ENCODE assay signal across 1 cellular context in genomic region chr10:91605968-91606367, GRCh38.
TF ChIP-seq lines count a peak whose summit lies in the region.

No MANE protein-coding gene starts in this region.

TF ChIP-seq in GM23338, 12 proteins besides CTCF, POLR2A, EP300 and RAD21 (continued from another document):
- TF ChIP-seq ZNF462 (CRISPR knock-in tag; IDR thresholded peaks at IDR 0.05) (no peak), ZNF114 (CRISPR knock-in tag; IDR thresholded peaks at IDR 0.05) (no peak), EZH2phosphoT487 (IDR thresholded peaks at IDR 0.05; ENCODE audit: unreplicated experiment) (no peak), JUNB (IDR thresholded peaks at IDR 0.05; ENCODE audit: unreplicated experiment) (no peak), EZH2 (IDR thresholded peaks at IDR 0.05; ENCODE audit: low read depth, unreplicated experiment) (no peak), NANOG (IDR thresholded peaks at IDR 0.05; ENCODE audit: borderline replicate concordance) (no peak), ZNF331 (CRISPR knock-in tag; IDR thresholded peaks at IDR 0.05; ENCODE audit: low read depth) (no peak), CREB1 (CRISPR knock-in tag; IDR thresholded peaks at IDR 0.05; ENCODE audit: low read depth) (no peak), POLR2AphosphoS5 (IDR thresholded peaks at IDR 0.05; ENCODE audit: low read depth) (no peak), REST (IDR thresholded peaks at IDR 0.05; ENCODE audit: unreplicated experiment) (no peak), ETS1 (IDR thresholded peaks at IDR 0.05) (no peak)
